8 cellular contexts compared by ENCODE assay signal in the genomic region with DNA sequence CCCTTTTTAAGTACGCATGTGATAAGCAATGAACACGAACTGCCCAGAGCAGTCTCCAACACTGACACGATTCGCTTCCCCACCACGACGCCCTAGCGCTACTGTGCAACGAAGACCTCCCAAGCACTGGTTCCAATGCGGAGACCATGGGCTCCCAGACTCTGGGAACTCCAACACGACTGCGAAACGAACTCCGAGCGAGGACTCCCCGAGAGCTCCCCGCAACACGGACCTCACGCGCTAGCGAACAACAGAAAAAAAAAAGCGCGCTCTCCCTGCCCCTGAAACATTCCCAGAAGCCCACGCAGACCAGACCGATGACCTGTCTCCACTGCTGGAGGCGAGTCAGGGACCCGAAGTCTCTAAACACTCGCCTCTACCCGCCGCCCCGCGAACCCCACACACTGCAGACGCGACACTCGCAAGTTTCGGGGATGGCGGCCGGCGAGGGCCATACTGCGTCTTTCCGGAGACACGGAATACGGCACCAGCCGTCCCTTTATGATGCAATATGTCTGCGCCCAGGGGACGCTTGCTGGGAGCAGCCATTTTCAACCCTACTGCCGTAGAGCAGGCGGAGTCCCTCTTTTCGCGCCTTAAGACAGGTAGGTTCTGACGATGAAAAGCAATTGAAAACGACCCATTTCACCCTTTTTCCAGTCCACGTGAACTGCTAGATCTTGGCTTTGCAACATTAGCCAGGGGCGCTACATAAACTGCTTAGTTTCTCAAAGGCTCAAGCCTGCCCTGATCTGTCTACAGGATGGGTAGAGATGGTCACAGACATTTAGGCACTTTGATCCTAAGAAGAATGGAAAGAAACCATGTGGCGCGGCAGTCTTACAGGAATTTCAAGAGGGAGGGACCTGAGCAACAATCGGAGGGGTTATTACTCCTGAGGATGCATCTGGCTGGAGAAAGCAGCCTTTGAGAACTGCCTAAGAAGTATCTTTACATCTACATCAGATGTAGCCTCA. TPM values are rescaled to one million over a fixed set of nuclear protein-coding genes. Genes with fewer than 3 reads are reported as not detected.
A peak's percentile ranks its signal among the peaks of the same experiment; 100 is the strongest.
DNase-seq lines count a peak whose midpoint lies in the region; ATAC-seq, FAIRE-seq and TF ChIP-seq lines count a peak whose summit lies in the region.

A gene (minus strand): TSS at position 430 of the 977 bp plus-strand sequence. CDS start 7,569 bp downstream, outside the sequence.

- H3K9me3 ChIP-seq in SJCRH30 (replicated peaks) = peaks cover 40% of the 10 kb centered on the region

- H3K27ac Mint-ChIP-seq in activated naive CD4-positive, alpha-beta T cell treated with anti-CD3 and anti-CD28 coated beads, Interleukin-2, amount 10 ng/mL, durations not matched to agents 7 days and 5 days = peak within 1 kb of the TSS; percentile 68
- peak within 1 kb of the TSS; percentile 98 to 99 (median 98) for H3K27ac Mint-ChIP-seq in nephron
- H3K27ac Mint-ChIP-seq in stimulated activated effector memory CD8-positive, alpha-beta T cell treated with anti-CD3 and anti-CD28 coated beads, Interleukin-12 subunit alpha, Interleukin-12 subunit beta, amount 100 ng/mL, for 72 hours = peak within 1 kb of the TSS; percentile 89

- peaks cover 7% of the 10 kb centered on the region for H3K4me1 Mint-ChIP-seq in activated naive CD4-positive, alpha-beta T cell treated with anti-CD3 and anti-CD28 coated beads, Interleukin-2, amount 10 ng/mL, durations not matched to agents 7 days and 5 days
- H3K4me1 Mint-ChIP-seq in nephron = peaks cover 14% of the 10 kb centered on the region
- H3K4me1 Mint-ChIP-seq in stimulated activated effector memory CD8-positive, alpha-beta T cell treated with anti-CD3 and anti-CD28 coated beads, Interleukin-12 subunit alpha, Interleukin-12 subunit beta, amount 100 ng/mL, for 72 hours = peaks cover 9% of the 10 kb centered on the region

- H3K9me3 Mint-ChIP-seq in activated naive CD4-positive, alpha-beta T cell treated with anti-CD3 and anti-CD28 coated beads, Interleukin-2, amount 10 ng/mL, durations not matched to agents 7 days and 5 days = peaks cover 75% of the 10 kb centered on the region
- peaks cover 52% of the 10 kb centered on the region for H3K9me3 Mint-ChIP-seq in nephron
- H3K9me3 Mint-ChIP-seq in stimulated activated effector memory CD8-positive, alpha-beta T cell treated with anti-CD3 and anti-CD28 coated beads, Interleukin-12 subunit alpha, Interleukin-12 subunit beta, amount 100 ng/mL, for 72 hours = peaks cover 31% of the 10 kb centered on the region

- peak within 1 kb of the TSS; percentile 39; the same call in 1 of the 2 replicates for H3K27ac ChIP-seq in SJCRH30

- no peaks in the 10 kb centered on the region for H3K27me3 ChIP-seq in SJCRH30

- H3K4me3 ChIP-seq in SJCRH30 = peak within 1 kb of the TSS; percentile 60

- peak; percentile 95 for ATAC-seq in stimulated activated effector memory CD8-positive, alpha-beta T cell treated with anti-CD3 and anti-CD28 coated beads, Interleukin-12 subunit alpha, Interleukin-12 subunit beta, amount 100 ng/mL, for 72 hours
- ATAC-seq in GM18867 (IDR thresholded peaks at IDR 0.05; ENCODE audit: unreplicated experiment) = no peak

- no peaks in the 10 kb centered on the region for H3K27me3 Mint-ChIP-seq in activated naive CD4-positive, alpha-beta T cell treated with anti-CD3 and anti-CD28 coated beads, Interleukin-2, amount 10 ng/mL, durations not matched to agents 7 days and 5 days
- H3K27me3 Mint-ChIP-seq in nephron (ENCODE audit: low read depth) = no peaks in the 10 kb centered on the region

- DNase-seq in GDM1 (lab: John Stamatoyannopoulos, UW) (peak; percentile 76), SJCRH30 (peak; percentile 88 to 90), frontal cortex (ENCODE audit: low spot score in 2 of 2) (peak; percentile 51 to 69), NCI-H1930 (lab: John Stamatoyannopoulos, UW) (no peak)
- peak; percentile 77 for DNase-seq in activated naive CD4-positive, alpha-beta T cell treated with anti-CD3 and anti-CD28 coated beads, Interleukin-2, amount 10 ng/mL, durations not matched to agents 7 days and 5 days
- peak; percentile 21 to 57 for DNase-seq in stimulated activated effector memory CD8-positive, alpha-beta T cell treated with anti-CD3 and anti-CD28 coated beads, Interleukin-12 subunit alpha, Interleukin-12 subunit beta, amount 100 ng/mL, for 72 hours (ENCODE audit: low spot score in 2 of 2)

- no peaks in the 10 kb centered on the region for H3K4me1 ChIP-seq in SJCRH30

- FAIRE-seq in frontal cortex (lab: Jason Lieb, UNC) = no peak

- CTCF ChIA-PET in activated naive CD4-positive, alpha-beta T cell treated with anti-CD3 and anti-CD28 coated beads, Interleukin-2, amount 10 ng/mL, durations not matched to agents 7 days and 5 days (lab: Charles Lee) = no interaction called here

- H3K36me3 Mint-ChIP-seq in activated naive CD4-positive, alpha-beta T cell treated with anti-CD3 and anti-CD28 coated beads, Interleukin-2, amount 10 ng/mL, durations not matched to agents 7 days and 5 days = peaks cover 72% of the 10 kb centered on the region
- peaks cover 85% of the 10 kb centered on the region for H3K36me3 Mint-ChIP-seq in nephron (ENCODE audit: low read depth)
- peaks cover 40% of the 10 kb centered on the region for H3K36me3 Mint-ChIP-seq in stimulated activated effector memory CD8-positive, alpha-beta T cell treated with anti-CD3 and anti-CD28 coated beads, Interleukin-12 subunit alpha, Interleukin-12 subunit beta, amount 100 ng/mL, for 72 hours

- TF ChIP-seq CTCF in nephron (IDR thresholded peaks at IDR 0.05; ENCODE audit: unreplicated experiment in 3 of 3) = no peak

- peak within 1 kb of the TSS; percentile 85 for H3K4me3 Mint-ChIP-seq in activated naive CD4-positive, alpha-beta T cell treated with anti-CD3 and anti-CD28 coated beads, Interleukin-2, amount 10 ng/mL, durations not matched to agents 7 days and 5 days
- peak within 1 kb of the TSS; percentile 99 to 100 (median 99) for H3K4me3 Mint-ChIP-seq in nephron
- H3K4me3 Mint-ChIP-seq in stimulated activated effector memory CD8-positive, alpha-beta T cell treated with anti-CD3 and anti-CD28 coated beads, Interleukin-12 subunit alpha, Interleukin-12 subunit beta, amount 100 ng/mL, for 72 hours = peak within 1 kb of the TSS; percentile 92

- H3K36me3 ChIP-seq in SJCRH30 = peaks cover 53% of the 10 kb centered on the region

RNA-seq across cellular contexts. Expression of the gene that starts here (rescaled TPM):
- total RNA-seq in SJCRH30 (2014; rRNA removed; shearing (Covaris generic)) = 10.0 and 10.8 TPM in 2 replicates
- total RNA-seq in frontal cortex = 64.8 TPM

Comparison
In these comparisons a context has a peak if more than half of its experiments do, and no peak if none do; other contexts are left out.
1. DNase-seq: peak in GDM1 (single experiment), SJCRH30 (2 of 2), activated naive CD4-positive, alpha-beta T cell treated with anti-CD3 and anti-CD28 coated beads, Interleukin-2, amount 10 ng/mL, durations not matched to agents 7 days and 5 days (single experiment), frontal cortex (2 of 2) and stimulated activated effector memory CD8-positive, alpha-beta T cell treated with anti-CD3 and anti-CD28 coated beads, Interleukin-12 subunit alpha, Interleukin-12 subunit beta, amount 100 ng/mL, for 72 hours (2 of 2); none in NCI-H1930 (0 of 2).
2. Peak in every context shown above with its lines, with median percentiles within 50 percentile points of each other: H3K27ac Mint-ChIP-seq and H3K4me3 Mint-ChIP-seq.